28 cellular contexts compared by ENCODE assay signal in genomic region chr7:48526375-48526732, GRCh38.
"Had no signal": no experiment of that assay in that cellular context is flagged by ENCODE, and none has a peak within 500 bp of the region (broad histone marks: within the 10 kb centered on the region; RNA-seq: fewer than 3 reads in every experiment).

No MANE protein-coding gene starts in this region.

- H3K36me3 ChIP-seq: left lung, lower lobe of right lung, pancreas, prostate gland, suprapubic skin, thoracic aorta, tibial artery, vagina had no signal

- H3K4me1 ChIP-seq: left lung, lower lobe of right lung, pancreas, prostate gland, spleen, suprapubic skin, tibial artery, vagina had no signal

- FAIRE-seq: islet of Langerhans, kidney, pancreas had no signal

- DNase-seq: hypothalamus; immature natural killer cell; kidney; left colon; left lung; lower lobe of right lung; mesendoderm; naive thymus-derived CD4-positive, alpha-beta T cell; pancreas; posterior cingulate gyrus; retina; right cardiac atrium; spleen; stimulated activated CD4-positive, alpha-beta T cell treated with anti-CD3 and anti-CD28 coated beads, Interleukin-4, amount 100 ng/mL, for 24 hours; stimulated activated naive CD4-positive, alpha-beta T cell; tibial artery; trophoblast cell had no signal

- H3K36me3 Mint-ChIP-seq: immature natural killer cell; mesothelial cell of epicardium; naive thymus-derived CD4-positive, alpha-beta T cell; natural killer cell treated with Interleukin-12 subunit alpha and Interleukin-12 subunit beta and Interleukin-15 and Interleukin-18, amount 100 ng/mL, for 72 hours; stimulated activated effector memory CD8-positive, alpha-beta T cell treated with anti-CD3 and anti-CD28 coated beads, Interleukin-12 subunit alpha, Interleukin-12 subunit beta, amount 100 ng/mL, for 72 hours had no signal

- H3K4me1 Mint-ChIP-seq: immature natural killer cell; naive thymus-derived CD4-positive, alpha-beta T cell; stimulated activated effector memory CD8-positive, alpha-beta T cell treated with anti-CD3 and anti-CD28 coated beads, Interleukin-12 subunit alpha, Interleukin-12 subunit beta, amount 100 ng/mL, for 72 hours had no signal

- H3K27ac Mint-ChIP-seq: immature natural killer cell; mesothelial cell of epicardium; naive thymus-derived CD4-positive, alpha-beta T cell; natural killer cell treated with Interleukin-12 subunit alpha and Interleukin-12 subunit beta and Interleukin-15 and Interleukin-18, amount 100 ng/mL, for 72 hours; stimulated activated effector memory CD8-positive, alpha-beta T cell treated with anti-CD3 and anti-CD28 coated beads, Interleukin-12 subunit alpha, Interleukin-12 subunit beta, amount 100 ng/mL, for 72 hours; stimulated activated naive CD8-positive, alpha-beta T cell treated with anti-CD3 and anti-CD28 coated beads, Interleukin-15, Interleukin-2, amounts not matched to agents 100 ng/mL and 50 ng/mL, for 24 hours had no signal

- H3K27me3 ChIP-seq: left lung, pancreas, spleen, suprapubic skin, tibial artery, vagina had no signal

- H3K4me3 Mint-ChIP-seq: immature natural killer cell; mesothelial cell of epicardium; naive thymus-derived CD4-positive, alpha-beta T cell; natural killer cell treated with Interleukin-12 subunit alpha and Interleukin-12 subunit beta and Interleukin-15 and Interleukin-18, amount 100 ng/mL, for 72 hours; neural crest cell; stimulated activated effector memory CD8-positive, alpha-beta T cell treated with anti-CD3 and anti-CD28 coated beads, Interleukin-12 subunit alpha, Interleukin-12 subunit beta, amount 100 ng/mL, for 72 hours; stimulated activated naive CD8-positive, alpha-beta T cell treated with anti-CD3 and anti-CD28 coated beads, Interleukin-15, Interleukin-2, amounts not matched to agents 100 ng/mL and 50 ng/mL, for 24 hours had no signal

- H3K4me3 ChIP-seq: left lung, lower lobe of right lung, pancreas, prostate gland, skin epidermis, spleen, suprapubic skin, thoracic aorta, tibial artery, vagina had no signal

- H3K27me3 Mint-ChIP-seq: natural killer cell treated with Interleukin-12 subunit alpha and Interleukin-12 subunit beta and Interleukin-15 and Interleukin-18, amount 100 ng/mL, for 72 hours; stimulated activated naive CD8-positive, alpha-beta T cell treated with anti-CD3 and anti-CD28 coated beads, Interleukin-15, Interleukin-2, amounts not matched to agents 100 ng/mL and 50 ng/mL, for 24 hours had no signal

- H3K9me3 Mint-ChIP-seq: natural killer cell treated with Interleukin-12 subunit alpha and Interleukin-12 subunit beta and Interleukin-15 and Interleukin-18, amount 100 ng/mL, for 72 hours; stimulated activated naive CD8-positive, alpha-beta T cell treated with anti-CD3 and anti-CD28 coated beads, Interleukin-15, Interleukin-2, amounts not matched to agents 100 ng/mL and 50 ng/mL, for 24 hours had no signal

- H3K27ac ChIP-seq: left lung, lower lobe of right lung, pancreas, prostate gland, skin epidermis, spleen, suprapubic skin, thoracic aorta, tibial artery, vagina had no signal

- H3K9me3 ChIP-seq: left lung, lower lobe of right lung, pancreas, prostate gland, suprapubic skin, thoracic aorta, tibial artery, vagina had no signal
